8 cellular contexts compared by ENCODE assay signal in genomic region chr2:64932327-64933216, GRCh38. TPM values are rescaled to one million over a fixed set of nuclear protein-coding genes. Genes with fewer than 3 reads are reported as not detected.
A peak's percentile ranks its signal among the peaks of the same experiment; 100 is the strongest.
DNase-seq lines count a peak whose midpoint lies in the region; ATAC-seq and TF ChIP-seq lines count a peak whose summit lies in the region.

No MANE protein-coding gene starts in this region.

- 62 to 83% methylated on average over 9 to 10 of the region's 10 CpGs for WGBS in esophagus squamous epithelium, 2 donors

- peaks cover 0 to 26% (median 0%) of the 10 kb centered on the region in 4 donors for H3K27me3 ChIP-seq in esophagus squamous epithelium

- no peak for TF ChIP-seq CTCF in activated CD8-positive, alpha-beta T cell treated with anti-CD3 and anti-CD28 coated beads for 36 hours (IDR thresholded peaks at IDR 0.05)
- TF ChIP-seq CTCF in esophagus squamous epithelium (IDR thresholded peaks at IDR 0.05): no peak

- no peak for TF ChIP-seq POLR2A in esophagus squamous epithelium (IDR thresholded peaks at IDR 0.05)

- H3K4me1 Mint-ChIP-seq in activated CD8-positive, alpha-beta T cell treated with anti-CD3 and anti-CD28 coated beads for 36 hours (ENCODE audit: low read depth): no peaks in the 10 kb centered on the region
- H3K4me1 Mint-ChIP-seq in activated CD8-positive, alpha-beta T cell treated with anti-CD3 and anti-CD28 coated beads, Interleukin-2, amount 10 ng/mL, durations not matched to agents 7 days and 5 days (ENCODE audit: low read depth): no peaks in the 10 kb centered on the region
- H3K4me1 Mint-ChIP-seq in stimulated activated memory B cell treated with anti-CD40 and anti-IgM and Interleukin-4, amounts not matched to agents 10 μg/mL and 1 μg/mL and 100 μg/mL, for 72 hours: peaks cover 82% of the 10 kb centered on the region

- no peak overlapping the region for H3K27ac ChIP-seq in esophagus squamous epithelium

- no peak for DNase-seq in activated CD8-positive, alpha-beta T cell treated with anti-CD3 and anti-CD28 coated beads for 36 hours
- DNase-seq in activated CD8-positive, alpha-beta T cell treated with anti-CD3 and anti-CD28 coated beads, Interleukin-2, amount 10 ng/mL, durations not matched to agents 7 days and 5 days: no peak
- peak; percentile 69 for DNase-seq in NOMO-1 treated with dmso at 0.1 percent for 144 hours (lab: John Stamatoyannopoulos, UW; ENCODE audit: unreplicated experiment)
- DNase-seq in esophagus squamous epithelium (lab: John Stamatoyannopoulos, UW): no peak
- no peak for DNase-seq in activated effector memory CD4-positive, alpha-beta T cell treated with anti-CD3 and anti-CD28 coated beads, Interleukin-2, amount 50 U/mL, for 16 hours
- DNase-seq in ecto neural progenitor cell (ENCODE audit: low spot score): no peak

- peaks cover 8% of the 10 kb centered on the region for H3K27me3 Mint-ChIP-seq in activated CD8-positive, alpha-beta T cell treated with anti-CD3 and anti-CD28 coated beads for 36 hours
- peaks cover 22% of the 10 kb centered on the region for H3K27me3 Mint-ChIP-seq in activated CD8-positive, alpha-beta T cell treated with anti-CD3 and anti-CD28 coated beads, Interleukin-2, amount 10 ng/mL, durations not matched to agents 7 days and 5 days (ENCODE audit: low read depth)
- H3K27me3 Mint-ChIP-seq in stimulated activated memory B cell treated with anti-CD40 and anti-IgM and Interleukin-4, amounts not matched to agents 10 μg/mL and 1 μg/mL and 100 μg/mL, for 72 hours: no peaks in the 10 kb centered on the region

- H3K36me3 ChIP-seq in esophagus squamous epithelium: no peaks in the 10 kb centered on the region

- H3K4me3 ChIP-seq in esophagus squamous epithelium: peak overlapping the region in 1 of 4 donors; percentile 5

- peaks cover 10% of the 10 kb centered on the region for H3K9me3 Mint-ChIP-seq in activated CD8-positive, alpha-beta T cell treated with anti-CD3 and anti-CD28 coated beads for 36 hours
- peaks cover 12% of the 10 kb centered on the region for H3K9me3 Mint-ChIP-seq in activated CD8-positive, alpha-beta T cell treated with anti-CD3 and anti-CD28 coated beads, Interleukin-2, amount 10 ng/mL, durations not matched to agents 7 days and 5 days (ENCODE audit: insufficient read depth)
- peaks cover 11% of the 10 kb centered on the region for H3K9me3 Mint-ChIP-seq in stimulated activated memory B cell treated with anti-CD40 and anti-IgM and Interleukin-4, amounts not matched to agents 10 μg/mL and 1 μg/mL and 100 μg/mL, for 72 hours

- H3K36me3 Mint-ChIP-seq in activated CD8-positive, alpha-beta T cell treated with anti-CD3 and anti-CD28 coated beads for 36 hours (ENCODE audit: low read depth): no peaks in the 10 kb centered on the region
- H3K36me3 Mint-ChIP-seq in activated CD8-positive, alpha-beta T cell treated with anti-CD3 and anti-CD28 coated beads, Interleukin-2, amount 10 ng/mL, durations not matched to agents 7 days and 5 days (ENCODE audit: low read depth): peaks cover 1% of the 10 kb centered on the region
- H3K36me3 Mint-ChIP-seq in stimulated activated memory B cell treated with anti-CD40 and anti-IgM and Interleukin-4, amounts not matched to agents 10 μg/mL and 1 μg/mL and 100 μg/mL, for 72 hours: peaks cover 39% of the 10 kb centered on the region

- peaks cover 2 to 9% (median 4%) of the 10 kb centered on the region in 3 donors for H3K4me1 ChIP-seq in esophagus squamous epithelium

- intact Hi-C loops in activated CD8-positive, alpha-beta T cell treated with anti-CD3 and anti-CD28 coated beads for 36 hours (cut with micrococcal nuclease): no loop called here
- intact Hi-C loops in esophagus squamous epithelium (cut with DNase I): no loop called here

- CTCF ChIA-PET in activated CD8-positive, alpha-beta T cell treated with anti-CD3 and anti-CD28 coated beads for 36 hours (lab: Charles Lee): interaction anchor here (0.8 to 1.2 kb wide), 2 partner anchors 15 kb away, joined by 3 to 5 read pairs; no protein-coding TSS in a partner anchor
- CTCF ChIA-PET in activated CD8-positive, alpha-beta T cell treated with anti-CD3 and anti-CD28 coated beads, Interleukin-2, amount 10 ng/mL, durations not matched to agents 7 days and 5 days (lab: Charles Lee): interaction anchor here (1.4 kb wide), 1 partner anchor 15 kb away, joined by 5 read pairs; no protein-coding TSS in a partner anchor

- POLR2A ChIA-PET in activated CD8-positive, alpha-beta T cell treated with anti-CD3 and anti-CD28 coated beads for 36 hours (lab: Charles Lee): no interaction called here
- POLR2A ChIA-PET in activated CD8-positive, alpha-beta T cell treated with anti-CD3 and anti-CD28 coated beads, Interleukin-2, amount 10 ng/mL, durations not matched to agents 7 days and 5 days (lab: Charles Lee): interaction anchor here (1.8 kb wide), 1 partner anchor 14 kb away, joined by 7 read pairs; no protein-coding TSS in a partner anchor

- no peak overlapping the region for H3K4me3 Mint-ChIP-seq in activated CD8-positive, alpha-beta T cell treated with anti-CD3 and anti-CD28 coated beads for 36 hours
- H3K4me3 Mint-ChIP-seq in activated CD8-positive, alpha-beta T cell treated with anti-CD3 and anti-CD28 coated beads, Interleukin-2, amount 10 ng/mL, durations not matched to agents 7 days and 5 days: no peak overlapping the region
- H3K4me3 Mint-ChIP-seq in stimulated activated memory B cell treated with anti-CD40 and anti-IgM and Interleukin-4, amounts not matched to agents 10 μg/mL and 1 μg/mL and 100 μg/mL, for 72 hours: peak overlapping the region; percentile 81

- no peak overlapping the region for H3K27ac Mint-ChIP-seq in activated CD8-positive, alpha-beta T cell treated with anti-CD3 and anti-CD28 coated beads for 36 hours
- no peak overlapping the region for H3K27ac Mint-ChIP-seq in activated CD8-positive, alpha-beta T cell treated with anti-CD3 and anti-CD28 coated beads, Interleukin-2, amount 10 ng/mL, durations not matched to agents 7 days and 5 days
- H3K27ac Mint-ChIP-seq in stimulated activated memory B cell treated with anti-CD40 and anti-IgM and Interleukin-4, amounts not matched to agents 10 μg/mL and 1 μg/mL and 100 μg/mL, for 72 hours: peak overlapping the region; percentile 90

- ATAC-seq in activated CD8-positive, alpha-beta T cell treated with anti-CD3 and anti-CD28 coated beads for 36 hours: peak; percentile 62
- ATAC-seq in activated CD8-positive, alpha-beta T cell treated with anti-CD3 and anti-CD28 coated beads, Interleukin-2, amount 10 ng/mL, durations not matched to agents 7 days and 5 days: no peak
- peak; percentile 81 for ATAC-seq in HG02973 (IDR thresholded peaks at IDR 0.05; ENCODE audit: unreplicated experiment)
- peak; percentile 96 for ATAC-seq in stimulated activated memory B cell treated with anti-CD40 and anti-IgM and Interleukin-4, amounts not matched to agents 10 μg/mL and 1 μg/mL and 100 μg/mL, for 72 hours

- H3K9me3 ChIP-seq in esophagus squamous epithelium: no peaks in the 10 kb centered on the region

RNA-seq across cellular contexts. Expression of gene SLC1A4, which starts 56.6 kb away (rescaled TPM):
- 10 to 100 TPM; 14.6 to 14.9 TPM for total RNA-seq in activated CD8-positive, alpha-beta T cell treated with anti-CD3 and anti-CD28 coated beads for 36 hours
- total RNA-seq in activated CD8-positive, alpha-beta T cell treated with anti-CD3 and anti-CD28 coated beads, Interleukin-2, amount 10 ng/mL, durations not matched to agents 7 days and 5 days: 10 to 100 TPM; 48.8 to 50.1 TPM
- total RNA-seq in esophagus squamous epithelium: 10 to 100 TPM; 12.8 to 28.1 (median 14.3) TPM
